25 cellular contexts compared by ENCODE assay signal in the genomic region with DNA sequence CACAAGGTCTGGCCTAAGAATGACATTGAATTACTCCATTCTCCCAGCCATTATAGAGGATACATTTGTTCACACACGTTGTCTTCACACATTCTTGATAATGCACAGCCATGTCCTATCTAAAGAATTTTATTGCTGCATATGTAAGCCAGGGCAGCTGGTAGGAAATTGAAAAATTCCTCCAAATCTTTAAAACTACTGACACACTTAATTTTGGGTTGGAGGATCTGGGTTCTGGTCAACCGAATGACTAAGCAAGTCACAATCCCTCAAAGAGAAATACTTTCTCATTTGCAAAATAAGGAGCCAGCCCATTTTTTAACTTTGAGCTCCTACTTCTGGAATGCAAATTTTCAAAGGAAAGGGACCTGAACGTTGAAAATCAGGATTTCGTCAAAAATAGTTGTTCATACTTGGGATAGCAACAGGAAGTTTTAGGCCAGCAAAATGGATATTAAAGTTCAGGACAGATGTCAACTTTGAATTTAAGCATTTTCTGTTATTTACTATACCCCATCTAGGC.
A peak's percentile ranks its signal among the peaks of the same experiment; 100 is the strongest.
DNase-seq lines count a peak whose midpoint lies in the region; ATAC-seq, FAIRE-seq and TF ChIP-seq lines count a peak whose summit lies in the region.
"Had no signal": no experiment of that assay in that cellular context is flagged by ENCODE, and none has a peak within 500 bp of the region (broad histone marks: within the 10 kb centered on the region; RNA-seq: fewer than 3 reads in every experiment).

No MANE protein-coding gene starts in this region.

- H3K4me2 ChIP-seq in A549 (no peak overlapping the region), endothelial cell of umbilical vein (ENCODE audit: insufficient read depth, low read length) (peak overlapping the region; percentile 64)

- no peaks in the 10 kb centered on the region for H3K9me1 ChIP-seq in endothelial cell of umbilical vein (replicated peaks; ENCODE audit: control insufficient read depth, extremely low read depth, insufficient read depth, low read length)

- H3K9ac ChIP-seq in endothelial cell of umbilical vein (replicated peaks; ENCODE audit: extremely low read depth, insufficient read depth, low read length) (no peak overlapping the region), rectal smooth muscle tissue (ENCODE audit: low read length) (no peak overlapping the region)

- H3K27ac ChIP-seq in A549 (no peak overlapping the region), endothelial cell of umbilical vein (ENCODE audit: insufficient read depth, low read depth, low read length) (peak overlapping the region; percentile 63), rectal smooth muscle tissue (ENCODE audit: low read depth, low read length) (peak overlapping the region; percentile 43)
- H3K27ac ChIP-seq: C4-2B, left lung had no signal

- dilution Hi-C loops in endothelial cell of umbilical vein (cut with MboI; ENCODE audit: extremely low pct_ligation_motif_present, low sequenced_read_pairs): no loop called here

- TF ChIP-seq EP300 in A549 (IDR thresholded peaks at IDR 0.05): no peak

- no peaks in the 10 kb centered on the region for H3K36me3 ChIP-seq in endothelial cell of umbilical vein (ENCODE audit: control insufficient read depth in 2 of 2, extremely low read depth in 1 of 2, insufficient read depth in 2 of 2, low read length in 2 of 2)
- H3K36me3 ChIP-seq in rectal smooth muscle tissue (ENCODE audit: control insufficient read depth, insufficient read depth, low read length): no peaks in the 10 kb centered on the region
- H3K36me3 ChIP-seq: left lung had no signal

- no peaks in the 10 kb centered on the region for H4K20me1 ChIP-seq in endothelial cell of umbilical vein (replicated peaks; ENCODE audit: control insufficient read depth, extremely low read depth, insufficient read depth, low read length)

- H3K36me3 Mint-ChIP-seq in HFFc6 (ENCODE audit: low read depth): no peaks in the 10 kb centered on the region; the same call in 1 of the 2 replicates

- H3K4me1 Mint-ChIP-seq in HFFc6 (ENCODE audit: low read depth): peaks cover 37% of the 10 kb centered on the region

- peak overlapping the region; percentile 40; the same call in 1 of the 2 replicates for H3K4me3 Mint-ChIP-seq in HFFc6
- H3K4me3 Mint-ChIP-seq: activated naive CD4-positive, alpha-beta T cell treated with anti-CD3 and anti-CD28 coated beads, Interleukin-2, amount 50 U/mL, for 24 hours; activated T-cell treated with anti-CD3 and anti-CD28 coated beads, Interleukin-2, amount 50 U/mL, for 72 hours had no signal

- no peaks in the 10 kb centered on the region for H3K79me2 ChIP-seq in endothelial cell of umbilical vein (ENCODE audit: control insufficient read depth, insufficient read depth, low read length)

- POLR2A ChIA-PET in A549 (lab: Yijun Ruan, JAX): no interaction called here
- POLR2A ChIA-PET in endothelial cell of umbilical vein (lab: Charles Lee): no interaction called here

- no peak for TF ChIP-seq RAD21 in A549 (conservative IDR thresholded peaks at IDR 0.05 in 1 of 2, IDR thresholded peaks at IDR 0.05 in 1 of 2)

- TF ChIP-seq CTCF in A549 (IDR thresholded peaks at IDR 0.05): no peak
- no peak for TF ChIP-seq CTCF in HFFc6 (IDR thresholded peaks at IDR 0.05)
- TF ChIP-seq CTCF in endothelial cell of umbilical vein (IDR thresholded peaks at IDR 0.05; ENCODE audit: extremely low read depth in 1 of 2, insufficient read depth in 1 of 2, low read depth in 1 of 2, low read length in 2 of 2): no peak

- 45% methylated on average over 4 of the region's 4 CpGs for WGBS in A549 (ENCODE audit: missing lambda C conversion rate)

- no peaks in the 10 kb centered on the region for H3K9me3 Mint-ChIP-seq in HFFc6

- no peaks in the 10 kb centered on the region; the same call in 1 of the 2 replicates for H3K27me3 Mint-ChIP-seq in HFFc6 (ENCODE audit: insufficient read depth)
- H3K27me3 Mint-ChIP-seq: activated naive CD4-positive, alpha-beta T cell treated with anti-CD3 and anti-CD28 coated beads, Interleukin-2, amount 50 U/mL, for 24 hours had no signal

- H3K9me3 ChIP-seq in A549 (no peaks in the 10 kb centered on the region), endothelial cell of umbilical vein (replicated peaks; ENCODE audit: control insufficient read depth, insufficient read depth, low read length) (no peaks in the 10 kb centered on the region)
- H3K9me3 ChIP-seq: left lung had no signal

- intact Hi-C loops in endothelial cell of umbilical vein (cut with micrococcal nuclease): loop anchor here (10.0 kb wide), 2 partner anchors 137 to 627 kb away; no protein-coding TSS in a partner anchor

- TF ChIP-seq POLR2A in A549 (IDR thresholded peaks at IDR 0.05; ENCODE audit: low read length): no peak
- TF ChIP-seq POLR2A in endothelial cell of umbilical vein (IDR thresholded peaks at IDR 0.05; ENCODE audit: low read depth, low read length): no peak

- CTCF ChIA-PET in A549 (lab: Yijun Ruan, JAX): no interaction called here
- CTCF ChIA-PET in endothelial cell of umbilical vein (lab: Charles Lee): interaction anchor here (1.1 kb wide), 1 partner anchor 11 kb away, joined by 3 read pairs; no protein-coding TSS in a partner anchor

- peak overlapping the region; percentile 80 for H3K27ac Mint-ChIP-seq in HFFc6
- H3K27ac Mint-ChIP-seq: activated naive CD4-positive, alpha-beta T cell treated with anti-CD3 and anti-CD28 coated beads, Interleukin-2, amount 50 U/mL, for 24 hours; activated T-cell treated with anti-CD3 and anti-CD28 coated beads, Interleukin-2, amount 50 U/mL, for 72 hours had no signal

- FAIRE-seq in A549 (lab: Jason Lieb, UNC): peak; percentile 70
- FAIRE-seq in endothelial cell of umbilical vein (lab: Jason Lieb, UNC): no peak
- FAIRE-seq: D721Med, TTC549 had no signal

- no peak for ATAC-seq in A549
- ATAC-seq: esophagus mucosa had no signal

- BruUV-seq in endothelial cell of umbilical vein (replicated peaks; lab: Mats Ljungman, UMichigan): no TSS peak

- H3K4me1 ChIP-seq in A549 (0 out of 3 replicates have a peak, but pooled peaks cover 4% of the 10 kb centered on the region), endothelial cell of umbilical vein (ENCODE audit: control insufficient read depth, extremely low read depth, insufficient read depth, low read length) (peaks cover 11% of the 10 kb centered on the region), rectal smooth muscle tissue (ENCODE audit: control insufficient read depth, insufficient read depth, low read length) (no peaks in the 10 kb centered on the region)
- H3K4me1 ChIP-seq: left lung had no signal

- no peak for DNase-seq in A549 (ENCODE audit: low read depth in 1 of 2, low spot score in 1 of 2)
- no peak for DNase-seq in HFFc6
- DNase-seq in endothelial cell of umbilical vein (ENCODE audit: low read depth, low spot score): no peak
- DNase-seq in mucosa of gallbladder (ENCODE audit: low spot score): no peak
- DNase-seq in activated naive CD4-positive, alpha-beta T cell (lab: John Stamatoyannopoulos, UW): no peak
- DNase-seq in mesenteric fat pad (ENCODE audit: low spot score): no peak
- DNase-seq in NCI-H2107 (lab: John Stamatoyannopoulos, UW): no peak
- DNase-seq: activated CD4-positive, CD25-positive, alpha-beta regulatory T cell treated with anti-CD3 and anti-CD28 coated beads, Interleukin-2, amount 50 U/mL, for 72 hours; activated CD8-positive, alpha-beta memory T cell treated with anti-CD3 and anti-CD28 coated beads for 24 hours; activated T-cell treated with anti-CD3 and anti-CD28 coated beads, Interleukin-2, amount 50 U/mL, for 72 hours; effector memory CD4-positive, alpha-beta T cell; Karpas-422; left lung; NCI-H1092; NCI-H1930; NCI-H2227 treated with DMSO at 0.1 percent for 48 hours; NCI-H748 treated with DMSO at 0.1 percent for 48 hours; SIG-M5; T-helper 1 cell had no signal

- H3K27me3 ChIP-seq in endothelial cell of umbilical vein (ENCODE audit: control insufficient read depth in 2 of 2, insufficient read depth in 2 of 2, low read length in 2 of 2) (no peaks in the 10 kb centered on the region), rectal smooth muscle tissue (ENCODE audit: control insufficient read depth, insufficient read depth, low read length) (no peaks in the 10 kb centered on the region)
- H3K27me3 ChIP-seq: left lung had no signal

- H3K4me3 ChIP-seq in A549 (no peak overlapping the region), endothelial cell of umbilical vein (replicated peaks in 1 of 3; ENCODE audit: insufficient read depth in 1 of 3, low read depth in 1 of 3, low read length in 3 of 3) (no peak overlapping the region), rectal smooth muscle tissue (ENCODE audit: low read length) (no peak overlapping the region)
- H3K4me3 ChIP-seq: left lung had no signal

- no peak overlapping the region for H2AFZ ChIP-seq in endothelial cell of umbilical vein (ENCODE audit: low read depth, low read length)

TF ChIP-seq in A549, 52 proteins besides CTCF, POLR2A, EP300 and RAD21:
- TF ChIP-seq NR3C1 (IDR thresholded peaks at IDR 0.05) (no peak), GATA3 (IDR thresholded peaks at IDR 0.05; ENCODE audit: borderline replicate concordance) (no peak), BHLHE40 (IDR thresholded peaks at IDR 0.05; ENCODE audit: low read depth, low read length) (no peak), FOXS1 (CRISPR knock-in tag; IDR thresholded peaks at IDR 0.05) (no peak), EHF (CRISPR knock-in tag; IDR thresholded peaks at IDR 0.05) (no peak)

TF ChIP-seq in endothelial cell of umbilical vein, 7 proteins besides CTCF, POLR2A, EP300 and RAD21:
- TF ChIP-seq JUN (IDR thresholded peaks at IDR 0.05; ENCODE audit: borderline replicate concordance, insufficient read depth, insufficient read length, low read depth) (no peak), POLR2AphosphoS5 (IDR thresholded peaks at IDR 0.05; ENCODE audit: insufficient read depth, low read depth, low read length) (no peak), MYC (IDR thresholded peaks at IDR 0.05; ENCODE audit: low read depth, low read length) (no peak), GATA2 (IDR thresholded peaks at IDR 0.05; ENCODE audit: insufficient read depth, insufficient read length, low read depth, low read length) (no peak), FOS (IDR thresholded peaks at IDR 0.05; ENCODE audit: borderline replicate concordance, insufficient read depth, low read length) (no peak)

Comparison
In these comparisons a context has a peak if more than half of its experiments do, and no peak if none do; other contexts are left out.
1. H3K27ac ChIP-seq: peak in endothelial cell of umbilical vein (single experiment) and rectal smooth muscle tissue (single experiment); none in A549 (0 of 2).